ENCODE assay signal across 8 cellular contexts in genomic region chr16:58000706-58001676, GRCh38. TPM values are rescaled to one million over a fixed set of nuclear protein-coding genes. Genes with fewer than 3 reads are reported as not detected.
DNase-seq lines count a peak whose midpoint lies in the region; ATAC-seq and TF ChIP-seq lines count a peak whose summit lies in the region.

A gene with protein sequence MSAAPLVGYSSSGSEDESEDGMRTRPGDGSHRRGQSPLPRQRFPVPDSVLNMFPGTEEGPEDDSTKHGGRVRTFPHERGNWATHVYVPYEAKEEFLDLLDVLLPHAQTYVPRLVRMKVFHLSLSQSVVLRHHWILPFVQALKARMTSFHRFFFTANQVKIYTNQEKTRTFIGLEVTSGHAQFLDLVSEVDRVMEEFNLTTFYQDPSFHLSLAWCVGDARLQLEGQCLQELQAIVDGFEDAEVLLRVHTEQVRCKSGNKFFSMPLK (plus strand): TSS chr16:58001407. CDS start chr16:58001484, 77 bp downstream.

- H3K27me3 ChIP-seq in BJ (ENCODE audit: control insufficient read depth, insufficient read depth, low read length) (no peaks in the 10 kb centered on the region), lung (ENCODE audit: control insufficient read depth, insufficient read depth) (no peaks in the 10 kb centered on the region)

- TF ChIP-seq CTCF in BJ (IDR thresholded peaks at IDR 0.05; ENCODE audit: insufficient read depth, low read depth, low read length) (peak; percentile 48), lung (IDR thresholded peaks at IDR 0.05; ENCODE audit: control extremely low read depth, extremely low read depth) (peak; percentile 55)

- H3K4me3 ChIP-seq in BJ (ENCODE audit: low read depth, low read length), result peak within 1 kb of the TSS; percentile 72
- H3K4me3 ChIP-seq in lung, result peak within 1 kb of the TSS; percentile 87

- CTCF ChIA-PET in BJ (lab: Yijun Ruan, JAX), result interaction anchor here (0.6 to 6.5 kb wide), 14 partner anchors 11 to 429 kb away, joined by 3 to 63 read pairs (median 4); no protein-coding TSS in a partner anchor

- H3K27ac ChIP-seq in lung (ENCODE audit: low read depth in 1 of 2, low read length in 1 of 2), result peak within 1 kb of the TSS; percentile 92 to 93

- no peak for DNase-seq in BJ (ENCODE audit: low read depth)
- DNase-seq in NCI-H526 treated with DMSO at 0.1 percent for 48 hours (lab: John Stamatoyannopoulos, UW), result peak; percentile 34
- DNase-seq in activated CD4-positive, alpha-beta T cell treated with anti-CD3 and anti-CD28 coated beads, Interleukin-2, amount 50 U/mL, for 4 hours, result peak; percentile 65 to 67
- peak; percentile 94 for DNase-seq in ecto neural progenitor cell (ENCODE audit: low spot score)
- DNase-seq in lung (ENCODE audit: low spot score), result peak; percentile 86
- DNase-seq in stimulated activated CD4-positive, alpha-beta T cell treated with anti-CD3 and anti-CD28 coated beads, TNF-alpha, amount 100 ng/mL, for 48 hours (ENCODE audit: low read depth in 3 of 3), result peak; percentile 58 to 77 (median 63)

- no peaks in the 10 kb centered on the region for H3K9me3 ChIP-seq in lung (ENCODE audit: control insufficient read depth in 2 of 2, insufficient read depth in 1 of 2, low read length in 1 of 2)

- 1% methylated on average over 71 to 81 of the region's 81 CpGs for WGBS in lung, 2 donors

- POLR2A ChIA-PET in BJ (lab: Charles Lee), result interaction anchor here (0.7 kb wide), 1 partner anchor 506 kb away, joined by 3 read pairs; no protein-coding TSS in a partner anchor

- ATAC-seq in GM19023 (IDR thresholded peaks at IDR 0.05; ENCODE audit: unreplicated experiment), result peak; percentile 81
- peak; percentile 72 for ATAC-seq in HG03196 (IDR thresholded peaks at IDR 0.05; ENCODE audit: unreplicated experiment)
- ATAC-seq in lung (ENCODE audit: insufficient read depth, low FRiP score), result peak; percentile 90

- peaks cover 0 to 18% of the 10 kb centered on the region in 2 donors for H3K4me1 ChIP-seq in lung (ENCODE audit: control insufficient read depth in 2 of 2, insufficient read depth in 2 of 2, low read length in 2 of 2)

- H3K36me3 ChIP-seq in BJ (ENCODE audit: control insufficient read depth, insufficient read depth, low read length) (peaks cover 21% of the 10 kb centered on the region), lung (ENCODE audit: control insufficient read depth in 2 of 2, insufficient read depth in 2 of 2, low read length in 2 of 2) (peaks cover 6 to 24% of the 10 kb centered on the region in 2 donors)

RNA-seq across cellular contexts. Expression of the gene that starts here (rescaled TPM):
- polyA plus RNA-seq in BJ (2011; rRNA removed) (48.7 and 86.2 TPM in 2 replicates), lung (10 to 100 TPM; 22.7 to 72.7 TPM)
- 45.0 and 49.4 TPM in 2 replicates for polyA minus RNA-seq in BJ (2011; rRNA and poly(A)+ RNA removed)
- total RNA-seq in lung, result 10 to 100 TPM; 14.7 to 54.8 TPM
